ENCODE assay signal across 1 cellular context in the genomic region with DNA sequence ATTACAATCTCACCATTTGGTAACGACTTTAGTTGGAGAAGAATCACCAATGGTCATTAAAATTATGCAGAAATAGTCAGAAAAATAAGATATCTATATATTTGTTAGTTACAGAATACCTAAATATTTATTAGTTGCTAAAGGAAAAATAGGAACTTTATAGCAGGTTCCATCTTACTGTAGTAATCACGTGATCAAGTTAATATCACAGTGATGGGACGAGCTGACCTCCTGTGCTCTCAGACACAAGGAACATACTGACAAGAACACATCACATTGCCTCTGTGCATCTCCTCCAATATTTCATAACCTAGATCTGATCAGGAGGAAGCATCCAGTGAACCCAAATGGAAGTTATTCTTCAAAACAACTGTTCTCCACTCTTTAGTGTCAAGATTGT.
TF ChIP-seq lines count a peak whose summit lies in the region.

No MANE protein-coding gene starts in this region.

TF ChIP-seq in HepG2, 621 proteins besides CTCF, POLR2A, EP300 and RAD21 (continued from another document):
- TF ChIP-seq USF2 (IDR thresholded peaks at IDR 0.05; ENCODE audit: low read depth, low read length) (peak; percentile 34; the same call in 1 of the 2 replicates), USF2 (CRISPR knock-in tag; IDR thresholded peaks at IDR 0.05; ENCODE audit: borderline replicate concordance) (no peak), RAD51 (IDR thresholded peaks at IDR 0.05; ENCODE audit: borderline replicate concordance) (peak; percentile 78; the same call in 1 of the 2 replicates), SOX5 (CRISPR knock-in tag; IDR thresholded peaks at IDR 0.05; ENCODE audit: borderline replicate concordance) (no peak), TARDBP (CRISPR knock-in tag; IDR thresholded peaks at IDR 0.05) (no peak)
